Comparison of ENCODE assay signal across 8 cellular contexts in genomic region chr11:66857234-66857926, GRCh38. TPM values are rescaled to one million over a fixed set of nuclear protein-coding genes. Genes with fewer than 3 reads are reported as not detected.
DNase-seq lines count a peak whose midpoint lies in the region; ATAC-seq and TF ChIP-seq lines count a peak whose summit lies in the region.

No MANE protein-coding gene starts in this region.

- no peak for DNase-seq in activated naive CD8-positive, alpha-beta T cell treated with anti-CD3 and anti-CD28 coated beads, Interleukin-2, amount 10 ng/mL, durations not matched to agents 7 days and 5 days
- DNase-seq in lower leg skin (ENCODE audit: low spot score in 2 of 2) = no peak

- peak overlapping the region; percentile 6 for H3K4me3 ChIP-seq in lower leg skin (ENCODE audit: low read depth, poor library complexity, severe bottlenecking)

- H3K27ac ChIP-seq in C4-2B = peak overlapping the region; percentile 90

- TF ChIP-seq POLR2A in lower leg skin (IDR thresholded peaks at IDR 0.05) (no peak), GM18505 (IDR thresholded peaks at IDR 0.05; ENCODE audit: borderline replicate concordance, extremely low read depth, insufficient read depth, insufficient read length) (no peak)

- POLR2A ChIA-PET in activated naive CD8-positive, alpha-beta T cell treated with anti-CD3 and anti-CD28 coated beads, Interleukin-2, amount 10 ng/mL, durations not matched to agents 7 days and 5 days (lab: Charles Lee) = no interaction called here

- H3K4me3 Mint-ChIP-seq in activated naive CD8-positive, alpha-beta T cell treated with anti-CD3 and anti-CD28 coated beads, Interleukin-2, amount 10 ng/mL, durations not matched to agents 7 days and 5 days = peak overlapping the region; percentile 81

- intact Hi-C loops in lower leg skin (cut with DNase I; ENCODE audit: low total_unique reads) = no loop called here

- peaks cover 10% of the 10 kb centered on the region for H3K4me1 Mint-ChIP-seq in activated naive CD8-positive, alpha-beta T cell treated with anti-CD3 and anti-CD28 coated beads, Interleukin-2, amount 10 ng/mL, durations not matched to agents 7 days and 5 days

- peak overlapping the region; percentile 63 for H3K27ac Mint-ChIP-seq in activated naive CD8-positive, alpha-beta T cell treated with anti-CD3 and anti-CD28 coated beads, Interleukin-2, amount 10 ng/mL, durations not matched to agents 7 days and 5 days

- 46 to 68% methylated on average over 31 of the region's 47 CpGs for WGBS in lower leg skin, 2 donors

- no peaks in the 10 kb centered on the region for H3K9me3 Mint-ChIP-seq in activated naive CD8-positive, alpha-beta T cell treated with anti-CD3 and anti-CD28 coated beads, Interleukin-2, amount 10 ng/mL, durations not matched to agents 7 days and 5 days

- TF ChIP-seq CTCF in C4-2B (conservative IDR thresholded peaks at IDR 0.05) (no peak), lower leg skin (IDR thresholded peaks at IDR 0.05) (no peak)

- H3K27me3 Mint-ChIP-seq in activated naive CD8-positive, alpha-beta T cell treated with anti-CD3 and anti-CD28 coated beads, Interleukin-2, amount 10 ng/mL, durations not matched to agents 7 days and 5 days = no peaks in the 10 kb centered on the region

- H3K36me3 Mint-ChIP-seq in activated naive CD8-positive, alpha-beta T cell treated with anti-CD3 and anti-CD28 coated beads, Interleukin-2, amount 10 ng/mL, durations not matched to agents 7 days and 5 days = no peaks in the 10 kb centered on the region

- ATAC-seq in HG02588 (IDR thresholded peaks at IDR 0.05; ENCODE audit: unreplicated experiment) (peak; percentile 16), GM18909 (IDR thresholded peaks at IDR 0.05; ENCODE audit: poor library complexity, unreplicated experiment) (no peak), GM18505 (IDR thresholded peaks at IDR 0.05; ENCODE audit: unreplicated experiment) (no peak), HG03097 (IDR thresholded peaks at IDR 0.05; ENCODE audit: low FRiP score, unreplicated experiment) (no peak), HG03469 (IDR thresholded peaks at IDR 0.05; ENCODE audit: unreplicated experiment) (no peak)
- no peak for ATAC-seq in activated naive CD8-positive, alpha-beta T cell treated with anti-CD3 and anti-CD28 coated beads, Interleukin-2, amount 10 ng/mL, durations not matched to agents 7 days and 5 days (ENCODE audit: low read depth)

RNA-seq across cellular contexts. Expression of gene LRFN4, which starts 0.5 kb away (rescaled TPM):
- 10 to 100 TPM; 16.4 to 17.0 TPM for total RNA-seq in activated naive CD8-positive, alpha-beta T cell treated with anti-CD3 and anti-CD28 coated beads, Interleukin-2, amount 10 ng/mL, durations not matched to agents 7 days and 5 days
- 10 to 100 TPM in 3 of 4 donors, 1 to 10 TPM in 1; 5.5 to 14.1 (median 10.3) TPM for total RNA-seq in lower leg skin

RNA-seq across cellular contexts. Expression of gene RCE1, which starts 14.1 kb away (rescaled TPM):
- 10 to 100 TPM; 23.0 to 27.2 TPM for total RNA-seq in activated naive CD8-positive, alpha-beta T cell treated with anti-CD3 and anti-CD28 coated beads, Interleukin-2, amount 10 ng/mL, durations not matched to agents 7 days and 5 days
- total RNA-seq in lower leg skin = 10 to 100 TPM; 23.8 to 32.8 (median 29.7) TPM
